Comparison of ENCODE assay signal across 9 cellular contexts in the genomic region with DNA sequence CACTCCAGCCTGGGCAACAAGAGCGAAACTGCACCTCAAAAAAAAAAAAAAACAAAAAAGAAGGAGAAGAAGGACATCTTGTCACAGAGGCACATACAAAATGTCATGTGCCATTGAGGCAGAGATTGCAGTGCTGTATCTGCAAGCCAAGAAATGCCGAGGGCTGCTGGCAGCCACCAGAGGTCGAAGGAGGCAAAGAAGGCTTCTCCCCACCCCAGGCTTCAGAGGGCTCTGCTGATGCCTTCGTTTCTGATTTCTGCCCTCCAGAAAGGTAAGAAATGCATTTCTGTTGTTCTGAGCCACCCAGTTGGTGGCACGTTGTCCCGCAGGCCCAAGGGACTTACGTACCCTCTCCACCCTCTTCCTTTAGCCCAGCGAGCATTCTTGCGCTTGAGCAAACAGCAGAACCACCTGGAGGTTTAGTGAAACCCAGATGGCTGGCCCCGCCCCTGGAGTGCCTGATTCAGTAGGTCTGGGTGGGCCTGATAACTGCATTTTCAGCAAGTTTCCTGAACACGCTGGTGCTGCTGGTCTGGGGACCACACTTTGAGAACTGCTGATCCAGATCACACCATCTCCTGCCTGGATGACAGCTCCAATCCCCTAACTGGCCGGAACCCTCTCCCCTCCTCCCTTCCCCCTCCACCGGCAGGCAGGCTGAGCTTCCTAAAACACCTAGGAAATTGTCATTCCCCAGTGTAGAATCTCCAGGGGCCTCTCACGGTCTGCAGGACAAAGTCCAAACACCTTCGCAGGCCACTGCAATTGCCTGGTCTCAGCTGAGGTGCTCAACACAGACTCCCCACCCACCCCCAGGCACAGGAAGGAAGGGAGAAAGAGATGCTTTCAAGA. TPM values are rescaled to one million over a fixed set of nuclear protein-coding genes. Genes with fewer than 3 reads are reported as not detected.
DNase-seq lines count a peak whose midpoint lies in the region; ATAC-seq and TF ChIP-seq lines count a peak whose summit lies in the region.
"Had no signal": no experiment of that assay in that cellular context is flagged by ENCODE, and none has a peak within 500 bp of the region (broad histone marks: within the 10 kb centered on the region; RNA-seq: fewer than 3 reads in every experiment).

No MANE protein-coding gene starts in this region.

- H3K4me3 ChIP-seq in Karpas-422 (ENCODE audit: low read length) (peak overlapping the region; percentile 46), left lung (no peak overlapping the region)

- H3K4me1 ChIP-seq in Karpas-422 (ENCODE audit: low read length): peaks cover 54% of the 10 kb centered on the region
- H3K4me1 ChIP-seq in left lung: peaks cover 0 to 18% of the 10 kb centered on the region in 2 donors

- H4K20me1 ChIP-seq in Karpas-422 (ENCODE audit: insufficient read depth, low read depth, low read length): no peaks in the 10 kb centered on the region

- H3K27ac ChIP-seq in Karpas-422 (ENCODE audit: low read length): peak overlapping the region; percentile 90
- H3K27ac ChIP-seq in left lung: no peak overlapping the region
- H3K27ac ChIP-seq: epithelial cell of prostate had no signal

- no peaks in the 10 kb centered on the region for H3K9me3 ChIP-seq in Karpas-422 (ENCODE audit: low read length)
- no peaks in the 10 kb centered on the region for H3K9me3 ChIP-seq in left lung

- peak overlapping the region; percentile 64 for H2AFZ ChIP-seq in Karpas-422 (ENCODE audit: low read length)

- ATAC-seq in GM18517 (IDR thresholded peaks at IDR 0.05; ENCODE audit: unreplicated experiment): peak; percentile 93
- ATAC-seq in GM21786 (IDR thresholded peaks at IDR 0.05; ENCODE audit: unreplicated experiment): peak; percentile 94
- ATAC-seq in left lung: peak; percentile 74

- TF ChIP-seq CTCF in left lung (IDR thresholded peaks at IDR 0.05): no peak

- DNase-seq in Karpas-422 (peak; percentile 93), left lung (no peak), T-helper 1 cell (no peak), NCI-H187 (lab: John Stamatoyannopoulos, UW) (no peak), HK-2 (ENCODE audit: unreplicated experiment) (no peak)
- DNase-seq in activated CD4-positive, alpha-beta T cell treated with anti-CD3 and anti-CD28 coated beads for 4 hours: no peak

- H3K4me2 ChIP-seq in Karpas-422 (ENCODE audit: low read depth, low read length, poor library complexity, severe bottlenecking): peak overlapping the region; percentile 66

- H3K36me3 ChIP-seq in Karpas-422 (ENCODE audit: insufficient read depth, low read length) (no peaks in the 10 kb centered on the region), left lung (no peaks in the 10 kb centered on the region)

- H3K79me2 ChIP-seq in Karpas-422 (ENCODE audit: low read length): no peaks in the 10 kb centered on the region

- intact Hi-C loops in left lung (cut with DNase I): no loop called here

- no peaks in the 10 kb centered on the region for H3K9me2 ChIP-seq in Karpas-422 (replicated peaks; ENCODE audit: insufficient read depth, low read length)

- H3K9ac ChIP-seq in Karpas-422 (ENCODE audit: low read length): peak overlapping the region; percentile 57

- H3K27me3 ChIP-seq in Karpas-422 (ENCODE audit: low read length): no peaks in the 10 kb centered on the region
- H3K27me3 ChIP-seq in left lung: no peaks in the 10 kb centered on the region

RNA-seq across cellular contexts. Expression of gene SCARB1, which starts 21.1 kb away (rescaled TPM):
- total RNA-seq in Karpas-422 (2014; rRNA removed; shearing (Covaris generic); ENCODE audit: low replicate concordance): 91.7 and 102 TPM in 2 replicates
- 10 to 100 TPM; 23.5 to 36.5 TPM for total RNA-seq in left lung

RNA-seq across cellular contexts. Expression of gene UBC, which starts 29.6 kb away (rescaled TPM):
- total RNA-seq in Karpas-422 (2014; rRNA removed; shearing (Covaris generic); ENCODE audit: low replicate concordance): 603 and 914 TPM in 2 replicates
- total RNA-seq in left lung: 1,000 to 10,000 TPM in 1 of 2 donors, 100 to 1,000 TPM in 1; 933 to 1,095 TPM
